ENCODE assay signal across 22 cellular contexts in the genomic region with DNA sequence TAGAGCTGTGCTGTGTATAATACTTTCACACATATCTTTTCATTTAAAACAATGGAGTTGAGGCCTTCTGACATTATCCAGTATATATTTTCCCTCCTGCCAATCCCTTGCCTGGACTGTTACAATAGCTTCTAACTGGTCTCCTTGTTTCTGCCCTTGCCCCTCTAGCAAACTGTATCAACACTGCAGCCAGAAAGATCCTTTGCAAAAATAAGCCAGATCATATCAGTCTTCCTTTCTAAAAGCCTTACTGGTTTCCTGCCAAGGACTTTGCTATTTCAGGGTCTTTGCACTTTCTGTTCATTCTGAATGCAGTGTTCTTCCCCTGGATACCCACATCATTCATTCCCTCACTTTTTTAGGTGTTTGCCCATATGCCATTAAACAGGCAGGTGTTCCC.
"Had no signal": no experiment of that assay in that cellular context is flagged by ENCODE, and none has a peak within 500 bp of the region (broad histone marks: within the 10 kb centered on the region; RNA-seq: fewer than 3 reads in every experiment).

No MANE protein-coding gene starts in this region.

- DNase-seq: effector CD8-positive, alpha-beta T cell; endodermal cell; hypothalamus; immature natural killer cell; kidney; natural killer cell; pancreas; right lobe of liver; small intestine; stimulated activated CD4-positive, alpha-beta T cell treated with anti-CD3 and anti-CD28 coated beads, Interleukin-15, amount 100 ng/mL, for 24 hours; stimulated activated CD4-positive, alpha-beta T cell treated with anti-CD3 and anti-CD28 coated beads, Interleukin-2, amount 100 ng/mL, for 48 hours; stimulated activated naive B cell treated with anti-CD40 and anti-IgM and Interleukin-4, amounts not matched to agents 10 μg/mL and 1 μg/mL and 100 μg/mL, for 72 hours; upper lobe of left lung had no signal

- H3K27ac ChIP-seq: esophagus muscularis mucosa, neutrophil, pancreas, right lobe of liver, thoracic aorta, tibial nerve, upper lobe of left lung had no signal

- H3K36me3 ChIP-seq: pancreas, thoracic aorta had no signal

- H3K4me3 ChIP-seq: esophagus muscularis mucosa, lung, pancreas, right lobe of liver, thoracic aorta, tibial nerve, upper lobe of left lung had no signal

- FAIRE-seq: colon, frontal cortex, kidney, pancreas, small intestine, urothelium cell line had no signal

- H3K27me3 ChIP-seq: esophagus muscularis mucosa, neutrophil, pancreas, right lobe of liver, tibial nerve, upper lobe of left lung had no signal

- H3K4me1 ChIP-seq: pancreas, right lobe of liver, tibial nerve had no signal

- ATAC-seq: left lobe of liver; natural killer cell; pancreas; right lobe of liver; stimulated activated naive B cell treated with anti-CD40 and anti-IgM and Interleukin-4, amounts not matched to agents 10 μg/mL and 1 μg/mL and 100 μg/mL, for 72 hours had no signal

- H3K9me3 ChIP-seq: esophagus muscularis mucosa, neutrophil, pancreas, right lobe of liver, thoracic aorta, tibial nerve, upper lobe of left lung had no signal
